ENCODE assay signal across 9 cellular contexts in genomic region chr3:161770532-161771386, GRCh38.
DNase-seq lines count a peak whose midpoint lies in the region; ATAC-seq and TF ChIP-seq lines count a peak whose summit lies in the region.
"Had no signal": no experiment of that assay in that cellular context is flagged by ENCODE, and none has a peak within 500 bp of the region (broad histone marks: within the 10 kb centered on the region; RNA-seq: fewer than 3 reads in every experiment).

No MANE protein-coding gene starts in this region.

- TF ChIP-seq EP300 in SK-N-SH (IDR thresholded peaks at IDR 0.05; ENCODE audit: borderline replicate concordance in 1 of 2, low read depth in 1 of 2, low read length in 1 of 2) = no peak

- WGBS in SK-N-SH (ENCODE audit: low lambda C conversion rate) = 42% methylated on average over 3 of the region's 3 CpGs

- no peaks in the 10 kb centered on the region for H3K9me3 ChIP-seq in SK-N-SH
- H3K9me3 ChIP-seq: uterus had no signal

- no peak overlapping the region for H2AFZ ChIP-seq in SK-N-SH (ENCODE audit: low read depth)

- ATAC-seq in SK-N-SH treated with all-trans-retinoic acid at 6 μM for 48 hours (no peak), HG02678 (IDR thresholded peaks at IDR 0.05; ENCODE audit: unreplicated experiment) (peak; percentile 84)

- no peaks in the 10 kb centered on the region for H3K4me1 ChIP-seq in SK-N-SH (ENCODE audit: control insufficient read depth in 1 of 2, insufficient read depth in 2 of 2, low read depth in 1 of 2, low read length in 1 of 2)
- H3K4me1 ChIP-seq: uterus had no signal

- no peaks in the 10 kb centered on the region for H3K36me3 ChIP-seq in SK-N-SH (replicated peaks in 1 of 2; ENCODE audit: control insufficient read depth in 1 of 2, insufficient read depth in 2 of 2, low read length in 1 of 2)
- H3K36me3 ChIP-seq: uterus had no signal

- no peaks in the 10 kb centered on the region for H4K20me1 ChIP-seq in SK-N-SH (ENCODE audit: insufficient read depth)

- POLR2A ChIA-PET in SK-N-SH (lab: Yijun Ruan, JAX) = no interaction called here

- H3K27me3 ChIP-seq in SK-N-SH (ENCODE audit: insufficient read depth) = no peaks in the 10 kb centered on the region
- H3K27me3 ChIP-seq: uterus had no signal

- no peaks in the 10 kb centered on the region for H3F3A ChIP-seq in SK-N-SH (replicated peaks; ENCODE audit: insufficient read depth)

- H3K79me2 ChIP-seq in SK-N-SH (ENCODE audit: insufficient read depth) = no peaks in the 10 kb centered on the region

- no peak overlapping the region for H3K27ac ChIP-seq in SK-N-SH (ENCODE audit: low read depth in 2 of 2, low read length in 1 of 2)
- H3K27ac ChIP-seq: uterus had no signal

- no peak for TF ChIP-seq CTCF in SK-N-SH (IDR thresholded peaks at IDR 0.05)

- no peaks in the 10 kb centered on the region for H3K9me2 ChIP-seq in SK-N-SH

- no peak overlapping the region for H3K4me2 ChIP-seq in SK-N-SH

- H3K4me3 ChIP-seq in SK-N-SH (ENCODE audit: low read depth in 2 of 2, low read length in 1 of 2) = no peak overlapping the region
- H3K4me3 ChIP-seq: uterus had no signal

- CTCF ChIA-PET in SK-N-SH (lab: Yijun Ruan, JAX) = no interaction called here

- no peak overlapping the region for H3K9ac ChIP-seq in SK-N-SH

- no peak for TF ChIP-seq RAD21 in SK-N-SH (IDR thresholded peaks at IDR 0.05; ENCODE audit: low read length)

- no peak for DNase-seq in SK-N-SH
- peak; percentile 5 for DNase-seq in M059J (ENCODE audit: low read depth)
- peak; percentile 22 for DNase-seq in stimulated activated CD8-positive, alpha-beta memory T cell treated with anti-CD3 and anti-CD28 coated beads, Interleukin-4, amount 100 ng/mL, for 48 hours
- DNase-seq in COLO668 (lab: John Stamatoyannopoulos, UW; ENCODE audit: unreplicated experiment) = no peak
- no peak for DNase-seq in NOMO-1 treated with DMSO at 0.1 percent for 48 hours (lab: John Stamatoyannopoulos, UW; ENCODE audit: unreplicated experiment)
- DNase-seq in NCI-H526 treated with DMSO at 0.1 percent for 48 hours (lab: John Stamatoyannopoulos, UW) = no peak
- DNase-seq: uterus had no signal

TF ChIP-seq in SK-N-SH treated with all-trans-retinoic acid at 6 μM for 48 hours, 23 proteins besides CTCF, POLR2A, EP300 and RAD21:
- TF ChIP-seq ZNF8 (CRISPR knock-in tag; IDR thresholded peaks at IDR 0.05) = peak; percentile 60; the same call in 1 of the 2 replicates
- TF ChIP-seq ISL1 (CRISPR knock-in tag; IDR thresholded peaks at IDR 0.05) = peak; percentile 19; the same call in 1 of the 2 replicates
- TF ChIP-seq ZFP3 (CRISPR knock-in tag; IDR thresholded peaks at IDR 0.05) = no peak
- TF ChIP-seq ZNF565 (CRISPR knock-in tag; conservative IDR thresholded peaks at IDR 0.05; ENCODE audit: low read depth) = no peak
- no peak for TF ChIP-seq ZC3H10 (CRISPR knock-in tag; IDR thresholded peaks at IDR 0.05)

TF ChIP-seq in SK-N-SH, 30 proteins besides CTCF, POLR2A, EP300 and RAD21:
- no peak for TF ChIP-seq GATA2 (CRISPR knock-in tag; IDR thresholded peaks at IDR 0.05)
- TF ChIP-seq ELF1 (IDR thresholded peaks at IDR 0.05) = no peak
- TF ChIP-seq TEAD4 (IDR thresholded peaks at IDR 0.05; ENCODE audit: borderline replicate concordance, insufficient read depth) = no peak
- TF ChIP-seq NRF1 (IDR thresholded peaks at IDR 0.05; ENCODE audit: low read depth, low read length) = no peak
- TF ChIP-seq POLR2AphosphoS5 (IDR thresholded peaks at IDR 0.05; ENCODE audit: low read depth, low read length) = no peak
- TF ChIP-seq TCF12 (IDR thresholded peaks at IDR 0.05) = no peak
- TF ChIP-seq RXRA (IDR thresholded peaks at IDR 0.05; ENCODE audit: borderline replicate concordance, low read depth) = no peak

Comparison
In these comparisons a context has a peak if more than half of its experiments do, and no peak if none do; other contexts are left out.
1. DNase-seq: peak in M059J (single experiment) and stimulated activated CD8-positive, alpha-beta memory T cell treated with anti-CD3 and anti-CD28 coated beads, Interleukin-4, amount 100 ng/mL, for 48 hours (single experiment); none in SK-N-SH (single experiment), COLO668 (single experiment), NOMO-1 treated with DMSO at 0.1 percent for 48 hours (single experiment) and NCI-H526 treated with DMSO at 0.1 percent for 48 hours (single experiment).